17 cellular contexts compared by ENCODE assay signal in genomic region chr14:105885561-105886320, GRCh38.
A peak's percentile ranks its signal among the peaks of the same experiment; 100 is the strongest.
DNase-seq lines count a peak whose midpoint lies in the region; ATAC-seq, FAIRE-seq and TF ChIP-seq lines count a peak whose summit lies in the region.
"Had no signal": no experiment of that assay in that cellular context is flagged by ENCODE, and none has a peak within 500 bp of the region (broad histone marks: within the 10 kb centered on the region; RNA-seq: fewer than 3 reads in every experiment).

No MANE protein-coding gene starts in this region.

- H3K9me3 ChIP-seq in right lobe of liver (no peaks in the 10 kb centered on the region), HepG2 (ENCODE audit: low read length) (no peaks in the 10 kb centered on the region)
- H3K9me3 ChIP-seq: ascending aorta, gastrocnemius medialis, HAP-1 had no signal

- no peak overlapping the region for H3K4me2 ChIP-seq in HepG2 (ENCODE audit: low read depth, low read length)

- TF ChIP-seq CTCF in right lobe of liver (IDR thresholded peaks at IDR 0.05): no peak
- no peak for TF ChIP-seq CTCF in HepG2 (CRISPR knock-in tag; IDR thresholded peaks at IDR 0.05)

- no peaks in the 10 kb centered on the region for H4K20me1 ChIP-seq in HepG2 (ENCODE audit: insufficient read depth, low read length)

- FAIRE-seq in HepG2 (lab: Jason Lieb, UNC): no peak
- FAIRE-seq: colon, GM19239 had no signal

- in situ Hi-C loops in HepG2 (cut with HindIII; ENCODE audit: extremely low pct_ligation_motif_present, low pct_unique_long_range_greater_than_20kb): no loop called here

- POLR2A ChIA-PET in HepG2 (lab: Yijun Ruan, JAX): no interaction called here

- CTCF ChIA-PET in HepG2 (lab: Yijun Ruan, JAX; ENCODE audit: low intra/inter-chr PET ratio, low total read pairs): no interaction called here

- no peak for TF ChIP-seq EP300 in HepG2 (IDR thresholded peaks at IDR 0.05; ENCODE audit: low read depth in 2 of 2, low read length in 2 of 2)
- TF ChIP-seq EP300 in HepG2 (CRISPR knock-in tag; IDR thresholded peaks at IDR 0.05; ENCODE audit: borderline replicate concordance): no peak

- H3K36me3 ChIP-seq in right lobe of liver: no peaks in the 10 kb centered on the region
- H3K36me3 ChIP-seq in HepG2 (replicated peaks in 1 of 2; ENCODE audit: control insufficient read depth in 1 of 2, insufficient read depth in 2 of 2, low read length in 2 of 2): no peaks in the 10 kb centered on the region
- H3K36me3 ChIP-seq: ascending aorta, gastrocnemius medialis, HAP-1 had no signal

- peak; percentile 6 to 39 (median 35) for DNase-seq in right lobe of liver
- DNase-seq in HepG2 (ENCODE audit: low spot score): no peak
- DNase-seq in left ventricle myocardium superior: peak; percentile 9
- peak; percentile 69 for DNase-seq in posterior vena cava (ENCODE audit: low spot score)
- no peak for DNase-seq in C1 segment of cervical spinal cord (lab: John Stamatoyannopoulos, UW)
- DNase-seq in NCI-H226: no peak
- DNase-seq in NCI-H1105 (lab: John Stamatoyannopoulos, UW): no peak
- DNase-seq: activated CD4-positive, alpha-beta T cell treated with anti-CD3 and anti-CD28 coated beads, Interleukin-2, amount 50 U/mL, for 1 hour; gastrocnemius medialis; NCI-H1436; NCI-H345 had no signal

- 50% methylated on average over 8 of the region's 23 CpGs for WGBS in right lobe of liver (ENCODE audit: insufficient coverage, low coverage, low lambda C conversion rate, missing lambda C conversion rate)
- WGBS in HepG2 (ENCODE audit: low lambda C conversion rate): 0% methylated on average over 8 of the region's 23 CpGs

- H2AFZ ChIP-seq in HepG2 (ENCODE audit: low read length): no peak overlapping the region

- TF ChIP-seq RAD21 in HepG2 (CRISPR knock-in tag; IDR thresholded peaks at IDR 0.05): no peak

- H3K4me3 ChIP-seq in right lobe of liver: no peak overlapping the region
- no peak overlapping the region for H3K4me3 ChIP-seq in HepG2 (replicated peaks in 1 of 3; ENCODE audit: insufficient read depth in 1 of 3, low read depth in 2 of 3, low read length in 3 of 3)
- H3K4me3 ChIP-seq: ascending aorta, gastrocnemius medialis, HAP-1, lung had no signal

- intact Hi-C loops in right lobe of liver (cut with DNase I): no loop called here
- intact Hi-C loops in HepG2 (cut with micrococcal nuclease; ENCODE audit: unreplicated experiment): no loop called here
- intact Hi-C loops in left ventricle myocardium superior (cut with micrococcal nuclease): no loop called here
- intact Hi-C loops in posterior vena cava (cut with DNase I): no loop called here

- H3K9ac ChIP-seq in HepG2 (ENCODE audit: insufficient read depth, low read depth, low read length): no peak overlapping the region

- no peak for ATAC-seq in right lobe of liver
- ATAC-seq in HepG2: no peak
- ATAC-seq in left ventricle myocardium superior: no peak
- ATAC-seq: gastrocnemius medialis had no signal

- no TSS peak for BruUV-seq in HepG2 (replicated peaks; lab: Mats Ljungman, UMichigan)

- no peak overlapping the region for H3K27ac ChIP-seq in right lobe of liver
- no peak overlapping the region for H3K27ac ChIP-seq in HepG2 (ENCODE audit: extremely low read length, insufficient read depth, low read length)
- H3K27ac ChIP-seq: ascending aorta, epithelial cell of prostate, gastrocnemius medialis had no signal

- H3K27me3 ChIP-seq in right lobe of liver: no peaks in the 10 kb centered on the region
- peaks cover 3 to 9% of the 10 kb centered on the region in 2 experiments; a peak in 1 of 5 replicates for H3K27me3 ChIP-seq in HepG2 (ENCODE audit: control insufficient read depth in 1 of 2, insufficient read depth in 2 of 2, low read length in 2 of 2)
- H3K27me3 ChIP-seq: ascending aorta, gastrocnemius medialis had no signal

- H3K79me2 ChIP-seq in HepG2 (ENCODE audit: insufficient read depth, low read length): no peaks in the 10 kb centered on the region

- TF ChIP-seq POLR2A in right lobe of liver (IDR thresholded peaks at IDR 0.05) (no peak), HepG2 (IDR thresholded peaks at IDR 0.05; ENCODE audit: insufficient read depth in 1 of 2, low read depth in 2 of 2, low read length in 2 of 2) (no peak)

- H3K4me1 ChIP-seq in right lobe of liver: no peaks in the 10 kb centered on the region
- no peaks in the 10 kb centered on the region for H3K4me1 ChIP-seq in HepG2 (ENCODE audit: insufficient read depth, low read length)
- H3K4me1 ChIP-seq: ascending aorta, gastrocnemius medialis, HAP-1 had no signal

TF ChIP-seq in HepG2, 621 proteins besides CTCF, POLR2A, EP300 and RAD21:
- TF ChIP-seq ATF3 (CRISPR knock-in tag; IDR thresholded peaks at IDR 0.05): no peak
- TF ChIP-seq ZNF644 (CRISPR knock-in tag; IDR thresholded peaks at IDR 0.05; ENCODE audit: low read depth): no peak
- TF ChIP-seq ZNF362 (CRISPR knock-in tag; IDR thresholded peaks at IDR 0.05; ENCODE audit: borderline replicate concordance): no peak
- no peak for TF ChIP-seq KLF9 (CRISPR knock-in tag; IDR thresholded peaks at IDR 0.05; ENCODE audit: low read depth)
- no peak for TF ChIP-seq SMYD3 (CRISPR knock-in tag; IDR thresholded peaks at IDR 0.05)
- no peak for TF ChIP-seq MYNN (CRISPR knock-in tag; IDR thresholded peaks at IDR 0.05; ENCODE audit: low read depth)
- no peak for TF ChIP-seq FOXO1 (CRISPR knock-in tag; IDR thresholded peaks at IDR 0.05)
- no peak for TF ChIP-seq THAP8 (CRISPR knock-in tag; IDR thresholded peaks at IDR 0.05; ENCODE audit: borderline replicate concordance)
- TF ChIP-seq HES4 (CRISPR knock-in tag; IDR thresholded peaks at IDR 0.05; ENCODE audit: borderline replicate concordance): no peak
- TF ChIP-seq PAF1 (CRISPR knock-in tag; IDR thresholded peaks at IDR 0.05): no peak
- no peak for TF ChIP-seq ZNF546 (CRISPR knock-in tag; conservative IDR thresholded peaks at IDR 0.05)
- no peak for TF ChIP-seq DNMT3B (CRISPR knock-in tag; conservative IDR thresholded peaks at IDR 0.05)
- TF ChIP-seq HMGA1 (CRISPR knock-in tag; conservative IDR thresholded peaks at IDR 0.05): no peak
- no peak for TF ChIP-seq ZNF121 (CRISPR knock-in tag; IDR thresholded peaks at IDR 0.05)
- TF ChIP-seq ZNF367 (CRISPR knock-in tag; IDR thresholded peaks at IDR 0.05; ENCODE audit: borderline replicate concordance): no peak
- TF ChIP-seq ZFAT (CRISPR knock-in tag; conservative IDR thresholded peaks at IDR 0.05): no peak
- no peak for TF ChIP-seq TMF1 (CRISPR knock-in tag; IDR thresholded peaks at IDR 0.05; ENCODE audit: low read depth)

Comparison
In these comparisons a context has a peak if more than half of its experiments do, and no peak if none do; other contexts are left out.
1. DNase-seq: peak in right lobe of liver (3 of 3), left ventricle myocardium superior (single experiment) and posterior vena cava (single experiment); none in HepG2 (single experiment), C1 segment of cervical spinal cord (0 of 14), NCI-H226 (single experiment) and NCI-H1105 (single experiment).